ENCODE assay signal across 16 cellular contexts in the genomic region with DNA sequence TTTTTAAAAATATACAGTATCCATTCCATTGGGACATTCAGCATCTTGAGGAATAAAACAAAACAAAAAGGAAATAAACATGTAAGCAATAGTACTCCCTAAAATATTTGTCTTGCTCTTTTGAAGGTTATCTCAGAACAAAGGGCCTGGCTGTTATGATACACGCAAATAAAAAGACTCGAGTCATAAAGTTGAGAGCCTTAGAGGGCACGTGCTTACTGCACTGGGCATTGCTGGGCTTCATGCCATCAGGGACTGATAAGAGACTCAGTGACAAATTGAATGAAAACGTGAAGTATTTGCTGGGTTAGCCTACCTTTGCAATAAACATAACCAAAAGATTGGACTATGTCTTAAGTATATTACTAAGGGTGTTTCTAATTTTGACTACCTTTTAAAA.
A peak's percentile ranks its signal among the peaks of the same experiment; 100 is the strongest.
DNase-seq lines count a peak whose midpoint lies in the region; FAIRE-seq and TF ChIP-seq lines count a peak whose summit lies in the region.
"Had no signal": no experiment of that assay in that cellular context is flagged by ENCODE, and none has a peak within 500 bp of the region (broad histone marks: within the 10 kb centered on the region; RNA-seq: fewer than 3 reads in every experiment).

No MANE protein-coding gene starts in this region.

- dilution Hi-C loops in endothelial cell of umbilical vein (cut with MboI; ENCODE audit: extremely low pct_ligation_motif_present, low sequenced_read_pairs): no loop called here

- no peaks in the 10 kb centered on the region for H3K9me2 ChIP-seq in GM23248 (ENCODE audit: insufficient read depth)

- no peak for TF ChIP-seq POLR2A in endothelial cell of umbilical vein (IDR thresholded peaks at IDR 0.05; ENCODE audit: low read depth, low read length)

- peak; percentile 8 for DNase-seq in GM23248
- DNase-seq in NCI-H2196 treated with DMSO at 0.1 percent for 48 hours (lab: John Stamatoyannopoulos, UW; ENCODE audit: unreplicated experiment): peak; percentile 7
- peak; percentile 16 for DNase-seq in endothelial cell of umbilical vein (ENCODE audit: low read depth, low spot score)
- peak; percentile 36 for DNase-seq in renal cortical epithelial cell (ENCODE audit: low read depth)
- no peak for DNase-seq in tibial artery
- DNase-seq in T1000 (lab: John Stamatoyannopoulos, UW): no peak
- DNase-seq in DMS 273 (lab: John Stamatoyannopoulos, UW; ENCODE audit: unreplicated experiment): no peak
- DNase-seq in activated gamma-delta T cell treated with Interleukin-2 at 50 U/mL for 16 hours: no peak
- DNase-seq: activated B cell treated with CpG ODN at 0.5 μM for 24 hours; effector CD4-positive, alpha-beta T cell; NCI-H1694; NCI-H510A treated with DMSO at 0.1 percent for 48 hours; nephron progenitor cell; T-cell had no signal

- in situ Hi-C loops in GM23248 (cut with MboI): no loop called here

- H3K27ac ChIP-seq in GM23248 (no peak overlapping the region), endothelial cell of umbilical vein (ENCODE audit: insufficient read depth, low read depth, low read length) (no peak overlapping the region), tibial artery (no peak overlapping the region)
- H3K27ac ChIP-seq: BLaER1 treated with 17β-estradiol and CSF1 and Interleukin-3, amounts not matched to agents 10 nM and 100 nM; suprapubic skin had no signal

- H3K4me2 ChIP-seq in GM23248 (ENCODE audit: unreplicated experiment) (no peak overlapping the region), endothelial cell of umbilical vein (ENCODE audit: insufficient read depth, low read length) (no peak overlapping the region)
- H3K4me2 ChIP-seq: BLaER1 treated with 17β-estradiol and CSF1 and Interleukin-3, amounts not matched to agents 10 nM and 100 nM had no signal

- H3K9me3 ChIP-seq in GM23248 (ENCODE audit: low read depth) (no peaks in the 10 kb centered on the region), endothelial cell of umbilical vein (replicated peaks; ENCODE audit: control insufficient read depth, insufficient read depth, low read length) (no peaks in the 10 kb centered on the region), tibial artery (no peaks in the 10 kb centered on the region)
- H3K9me3 ChIP-seq: suprapubic skin had no signal

- no TSS peak for BruUV-seq in endothelial cell of umbilical vein (replicated peaks; lab: Mats Ljungman, UMichigan)

- TF ChIP-seq CTCF in endothelial cell of umbilical vein (IDR thresholded peaks at IDR 0.05; ENCODE audit: extremely low read depth in 1 of 2, insufficient read depth in 1 of 2, low read depth in 1 of 2, low read length in 2 of 2): no peak
- TF ChIP-seq CTCF in tibial artery (IDR thresholded peaks at IDR 0.05): no peak

- H3K36me3 ChIP-seq in GM23248 (ENCODE audit: low read depth) (no peaks in the 10 kb centered on the region), endothelial cell of umbilical vein (ENCODE audit: control insufficient read depth in 2 of 2, extremely low read depth in 1 of 2, insufficient read depth in 2 of 2, low read length in 2 of 2) (no peaks in the 10 kb centered on the region), tibial artery (no peaks in the 10 kb centered on the region)
- H3K36me3 ChIP-seq: BLaER1 treated with 17β-estradiol and CSF1 and Interleukin-3, amounts not matched to agents 10 nM and 100 nM; suprapubic skin had no signal

- POLR2A ChIA-PET in endothelial cell of umbilical vein (lab: Charles Lee): no interaction called here

- CTCF ChIA-PET in endothelial cell of umbilical vein (lab: Charles Lee): no interaction called here

- 41 to 46% methylated on average over 4 of the region's 4 CpGs for WGBS in GM23248 (ENCODE audit: low coverage in 1 of 2, low lambda C conversion rate in 2 of 2, missing lambda C conversion rate in 2 of 2), 2 experiments

- intact Hi-C loops in endothelial cell of umbilical vein (cut with micrococcal nuclease) (no loop called here), tibial artery (cut with DNase I; ENCODE audit: low total_unique reads) (no loop called here)

- H3F3A ChIP-seq in GM23248 (ENCODE audit: insufficient read depth): peaks cover 9% of the 10 kb centered on the region; the same call in 1 of the 2 replicates

- H3K4me1 ChIP-seq in GM23248 (ENCODE audit: insufficient read depth) (peaks cover 13% of the 10 kb centered on the region), endothelial cell of umbilical vein (ENCODE audit: control insufficient read depth, extremely low read depth, insufficient read depth, low read length) (no peaks in the 10 kb centered on the region), tibial artery (peaks cover 0 to 12% (median 0%) of the 10 kb centered on the region in 4 donors)
- H3K4me1 ChIP-seq: BLaER1 treated with 17β-estradiol and CSF1 and Interleukin-3, amounts not matched to agents 10 nM and 100 nM; suprapubic skin had no signal

- H3K27me3 ChIP-seq in GM23248 (replicated peaks; ENCODE audit: insufficient read depth) (no peaks in the 10 kb centered on the region), endothelial cell of umbilical vein (ENCODE audit: control insufficient read depth in 2 of 2, insufficient read depth in 2 of 2, low read length in 2 of 2) (no peaks in the 10 kb centered on the region), tibial artery (no peaks in the 10 kb centered on the region)
- H3K27me3 ChIP-seq: BLaER1 treated with 17β-estradiol and CSF1 and Interleukin-3, amounts not matched to agents 10 nM and 100 nM; suprapubic skin had no signal

- no peak overlapping the region for H3K4me3 ChIP-seq in GM23248
- H3K4me3 ChIP-seq in endothelial cell of umbilical vein (replicated peaks in 1 of 3; ENCODE audit: insufficient read depth in 1 of 3, low read depth in 1 of 3, low read length in 3 of 3): no peak overlapping the region
- H3K4me3 ChIP-seq in tibial artery: no peak overlapping the region
- H3K4me3 ChIP-seq: BLaER1 treated with 17β-estradiol and CSF1 and Interleukin-3, amounts not matched to agents 10 nM and 100 nM; suprapubic skin had no signal

- no peak for FAIRE-seq in endothelial cell of umbilical vein (lab: Jason Lieb, UNC)

- no peaks in the 10 kb centered on the region for H3K79me2 ChIP-seq in GM23248 (ENCODE audit: insufficient read depth)
- H3K79me2 ChIP-seq in endothelial cell of umbilical vein (ENCODE audit: control insufficient read depth, insufficient read depth, low read length): no peaks in the 10 kb centered on the region

- H3K9ac ChIP-seq in GM23248 (no peak overlapping the region), endothelial cell of umbilical vein (replicated peaks; ENCODE audit: extremely low read depth, insufficient read depth, low read length) (no peak overlapping the region)
- H3K9ac ChIP-seq: BLaER1 treated with 17β-estradiol and CSF1 and Interleukin-3, amounts not matched to agents 10 nM and 100 nM had no signal

- no peaks in the 10 kb centered on the region for H4K20me1 ChIP-seq in GM23248 (ENCODE audit: insufficient read depth)
- no peaks in the 10 kb centered on the region for H4K20me1 ChIP-seq in endothelial cell of umbilical vein (replicated peaks; ENCODE audit: control insufficient read depth, extremely low read depth, insufficient read depth, low read length)
- H4K20me1 ChIP-seq: BLaER1 treated with 17β-estradiol and CSF1 and Interleukin-3, amounts not matched to agents 10 nM and 100 nM had no signal

- H2AFZ ChIP-seq in GM23248 (no peak overlapping the region), endothelial cell of umbilical vein (ENCODE audit: low read depth, low read length) (no peak overlapping the region)

- H3K9me1 ChIP-seq in endothelial cell of umbilical vein (replicated peaks; ENCODE audit: control insufficient read depth, extremely low read depth, insufficient read depth, low read length): no peaks in the 10 kb centered on the region

TF ChIP-seq in endothelial cell of umbilical vein, 7 proteins besides CTCF, POLR2A, EP300 and RAD21:
- TF ChIP-seq FOS (IDR thresholded peaks at IDR 0.05; ENCODE audit: borderline replicate concordance, insufficient read depth, low read length) (no peak), GATA2 (IDR thresholded peaks at IDR 0.05; ENCODE audit: insufficient read depth, insufficient read length, low read depth, low read length) (no peak), MYC (IDR thresholded peaks at IDR 0.05; ENCODE audit: low read depth, low read length) (no peak)
- TF ChIP-seq, protein P1, sequence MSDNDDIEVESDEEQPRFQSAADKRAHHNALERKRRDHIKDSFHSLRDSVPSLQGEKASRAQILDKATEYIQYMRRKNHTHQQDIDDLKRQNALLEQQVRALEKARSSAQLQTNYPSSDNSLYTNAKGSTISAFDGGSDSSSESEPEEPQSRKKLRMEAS (IDR thresholded peaks at IDR 0.05; ENCODE audit: insufficient read depth, insufficient read length): no peak

Comparison
In these comparisons a context has a peak if more than half of its experiments do, and no peak if none do; other contexts are left out.
1. DNase-seq: peak in GM23248 (single experiment), NCI-H2196 treated with DMSO at 0.1 percent for 48 hours (single experiment), endothelial cell of umbilical vein (single experiment) and renal cortical epithelial cell (single experiment); none in tibial artery (0 of 2), T1000 (single experiment), DMS 273 (single experiment) and activated gamma-delta T cell treated with Interleukin-2 at 50 U/mL for 16 hours (single experiment).